In genomic region chr3:132253262-132253878, GRCh38 we compare ENCODE assay signal across 8 cellular contexts.
DNase-seq lines count a peak whose midpoint lies in the region; ATAC-seq, FAIRE-seq and TF ChIP-seq lines count a peak whose summit lies in the region.

No MANE protein-coding gene starts in this region.

- H3K36me3 ChIP-seq in keratinocyte (ENCODE audit: control insufficient read depth in 2 of 2, extremely low read depth in 1 of 2, insufficient read depth in 2 of 2, low read length in 2 of 2) (no peaks in the 10 kb centered on the region), tibial nerve (no peaks in the 10 kb centered on the region)

- no peak overlapping the region for H3K4me2 ChIP-seq in keratinocyte (ENCODE audit: control insufficient read depth, extremely low read depth, insufficient read depth, low read depth, low read length)

- in situ Hi-C loops in astrocyte of the spinal cord (cut with HindIII; ENCODE audit: low sequenced_read_pairs), result no loop called here

- FAIRE-seq in keratinocyte (lab: Jason Lieb, UNC), result peak; percentile 46

- no peaks in the 10 kb centered on the region for H3K9me1 ChIP-seq in keratinocyte (ENCODE audit: control insufficient read depth, extremely low read depth, insufficient read depth, low read length)

- DNase-seq in DMS53 treated with DMSO at 0.1 percent for 48 hours (lab: John Stamatoyannopoulos, UW; ENCODE audit: unreplicated experiment), result peak; percentile 34
- DNase-seq in NCI-H2171 treated with DMSO at 0.1 percent for 48 hours (lab: John Stamatoyannopoulos, UW), result peak; percentile 49
- peak; percentile 78 for DNase-seq in astrocyte of the spinal cord (ENCODE audit: low read depth, low spot score)
- DNase-seq in keratinocyte (ENCODE audit: low read depth, low spot score), result no peak
- DNase-seq in tibial nerve (ENCODE audit: low spot score in 2 of 2), result peak in 1 of 2 donors; percentile 50
- no peak for DNase-seq in NCI-H128 (lab: John Stamatoyannopoulos, UW; ENCODE audit: unreplicated experiment)

- TF ChIP-seq CTCF in astrocyte of the spinal cord (IDR thresholded peaks at IDR 0.05; ENCODE audit: low read depth, low read length), result peak; percentile 89
- TF ChIP-seq CTCF in keratinocyte (optimal IDR thresholded peaks at IDR 0.05 in 1 of 3, IDR thresholded peaks at IDR 0.05 in 1 of 3, conservative IDR thresholded peaks at IDR 0.05 in 1 of 3; ENCODE audit: extremely low read depth in 1 of 3, insufficient read depth in 2 of 3, low read length in 3 of 3), result peak; percentile 28 to 74 (median 67)
- peak; percentile 38 to 76 (median 65) for TF ChIP-seq CTCF in tibial nerve (IDR thresholded peaks at IDR 0.05)

- H3K27me3 ChIP-seq in keratinocyte (ENCODE audit: control insufficient read depth, extremely low read depth, insufficient read depth, low read length), result no peaks in the 10 kb centered on the region
- H3K27me3 ChIP-seq in tibial nerve, result no peaks in the 10 kb centered on the region

- no peak for TF ChIP-seq EP300 in tibial nerve (IDR thresholded peaks at IDR 0.05)

- WGBS in tibial nerve, 2 donors, result 11 to 13% methylated on average over 4 of the region's 4 CpGs

- TF ChIP-seq POLR2A in tibial nerve (IDR thresholded peaks at IDR 0.05), result no peak

- H3K27ac ChIP-seq in keratinocyte (ENCODE audit: control insufficient read depth, insufficient read depth, low read length) (no peak overlapping the region), tibial nerve (no peak overlapping the region)

- dilution Hi-C loops in keratinocyte (cut with MboI; ENCODE audit: extremely low pct_ligation_motif_present, low sequenced_read_pairs), result no loop called here

- H2AFZ ChIP-seq in keratinocyte (ENCODE audit: control insufficient read depth, low read length), result no peak overlapping the region

- H3K9ac ChIP-seq in keratinocyte (ENCODE audit: control insufficient read depth, extremely low read depth, insufficient read depth, low read length), result no peak overlapping the region

- ATAC-seq in GM21381 (IDR thresholded peaks at IDR 0.05; ENCODE audit: unreplicated experiment) (peak; percentile 74), GM18858 (IDR thresholded peaks at IDR 0.05; ENCODE audit: unreplicated experiment) (no peak)

- no peaks in the 10 kb centered on the region for H3K79me2 ChIP-seq in keratinocyte (ENCODE audit: control insufficient read depth, insufficient read depth, low read length)

- no peaks in the 10 kb centered on the region for H4K20me1 ChIP-seq in keratinocyte (ENCODE audit: control insufficient read depth, extremely low read depth, insufficient read depth, low read length)

- H3K9me3 ChIP-seq in keratinocyte (ENCODE audit: control insufficient read depth, low read depth, low read length) (no peaks in the 10 kb centered on the region), tibial nerve (no peaks in the 10 kb centered on the region)

- no peak overlapping the region for H3K4me3 ChIP-seq in astrocyte of the spinal cord (ENCODE audit: low read depth, low read length)
- no peak overlapping the region for H3K4me3 ChIP-seq in keratinocyte (ENCODE audit: control insufficient read depth in 2 of 3, extremely low read depth in 1 of 3, insufficient read depth in 2 of 3, low read depth in 1 of 3, low read length in 3 of 3)
- H3K4me3 ChIP-seq in tibial nerve, result no peak overlapping the region

- peaks cover 3% of the 10 kb centered on the region for H3K4me1 ChIP-seq in keratinocyte (ENCODE audit: control insufficient read depth, extremely low read depth, insufficient read depth, low read length)
- H3K4me1 ChIP-seq in tibial nerve, result peaks cover 0 to 3% (median 0%) of the 10 kb centered on the region in 4 donors

Comparison
In these comparisons a context has a peak if more than half of its experiments do, and no peak if none do; other contexts are left out.
1. DNase-seq: peak in DMS53 treated with DMSO at 0.1 percent for 48 hours (single experiment), NCI-H2171 treated with DMSO at 0.1 percent for 48 hours (single experiment) and astrocyte of the spinal cord (single experiment); none in keratinocyte (single experiment) and NCI-H128 (single experiment).
2. Peak in every context shown above with its lines, with median percentiles within 50 percentile points of each other: CTCF ChIP-seq.